ENCODE assay signal across 9 cellular contexts in genomic region chr11:60978546-60979380, GRCh38. TPM values are rescaled to one million over a fixed set of nuclear protein-coding genes. Genes with fewer than 3 reads are reported as not detected.
DNase-seq lines count a peak whose midpoint lies in the region; ATAC-seq and TF ChIP-seq lines count a peak whose summit lies in the region.
"Had no signal": no experiment of that assay in that cellular context is flagged by ENCODE, and none has a peak within 500 bp of the region (broad histone marks: within the 10 kb centered on the region; RNA-seq: fewer than 3 reads in every experiment).

No MANE protein-coding gene starts in this region.

- H3K27me3 Mint-ChIP-seq in activated naive CD8-positive, alpha-beta T cell treated with anti-CD3 and anti-CD28 coated beads for 36 hours: no peaks in the 10 kb centered on the region

- peaks cover 79% of the 10 kb centered on the region for H3K4me1 Mint-ChIP-seq in activated naive CD8-positive, alpha-beta T cell treated with anti-CD3 and anti-CD28 coated beads for 36 hours

- CTCF ChIA-PET in HEK293 (lab: Yijun Ruan, JAX): interaction anchor here (0.6 to 2.1 kb wide), 4 partner anchors 7 to 110 kb away, joined by 3 to 9 read pairs (median 4); partner anchors contain the start of gene CD6

- H3K9me3 ChIP-seq in HEK293 (ENCODE audit: control insufficient read depth, insufficient read depth, low read depth, low read length): no peaks in the 10 kb centered on the region

- H3K36me3 Mint-ChIP-seq in activated naive CD8-positive, alpha-beta T cell treated with anti-CD3 and anti-CD28 coated beads for 36 hours: peaks cover 70% of the 10 kb centered on the region

- H3K4me3 Mint-ChIP-seq in activated naive CD8-positive, alpha-beta T cell treated with anti-CD3 and anti-CD28 coated beads for 36 hours: peak overlapping the region; percentile 76

- ATAC-seq in GM21447 (IDR thresholded peaks at IDR 0.05; ENCODE audit: unreplicated experiment): no peak

- POLR2A ChIA-PET in HEK293 (lab: Yijun Ruan, JAX): no interaction called here

- peak overlapping the region; percentile 89 for H3K27ac Mint-ChIP-seq in activated naive CD8-positive, alpha-beta T cell treated with anti-CD3 and anti-CD28 coated beads for 36 hours

- DNase-seq in SKM-1 (lab: John Stamatoyannopoulos, UW; ENCODE audit: unreplicated experiment) (peak; percentile 96), HPDE6-E6E7 (ENCODE audit: extremely low spot score) (no peak), pons (ENCODE audit: low spot score) (no peak), C1 segment of cervical spinal cord (lab: John Stamatoyannopoulos, UW) (no peak)
- DNase-seq in activated naive CD8-positive, alpha-beta T cell treated with anti-CD3 and anti-CD28 coated beads for 36 hours: peak; percentile 88
- peak; percentile 69 to 75 for DNase-seq in stimulated activated CD4-positive, alpha-beta T cell treated with anti-CD3 and anti-CD28 coated beads, Interleukin-2, amount 100 ng/mL, for 48 hours
- DNase-seq: effector CD4-positive, alpha-beta T cell had no signal

- no peaks in the 10 kb centered on the region for H3K9me3 Mint-ChIP-seq in activated naive CD8-positive, alpha-beta T cell treated with anti-CD3 and anti-CD28 coated beads for 36 hours

- H3K27ac ChIP-seq in HEK293 (ENCODE audit: extremely low read depth, low read depth, low read length): no peak overlapping the region

- H3K36me3 ChIP-seq in HEK293 (ENCODE audit: control insufficient read depth in 2 of 2, insufficient read depth in 1 of 2, low read length in 2 of 2): no peaks in the 10 kb centered on the region

- H3K4me3 ChIP-seq in HEK293 (ENCODE audit: low read depth, low read length): no peak overlapping the region

- no peak for TF ChIP-seq CTCF in HEK293 (tag by site-specific recombination; IDR thresholded peaks at IDR 0.05)

- H3K4me1 ChIP-seq in HEK293 (ENCODE audit: control insufficient read depth, insufficient read depth, low read length): no peaks in the 10 kb centered on the region

TF ChIP-seq in HEK293, 187 proteins besides CTCF, POLR2A, EP300 and RAD21:
- TF ChIP-seq ZFHX2 (tag by site-specific recombination; conservative IDR thresholded peaks at IDR 0.05) (peak; percentile 68), ZBTB48 (tag by site-specific recombination; IDR thresholded peaks at IDR 0.05) (no peak)

RNA-seq across cellular contexts. Expression of gene CD6, which starts 7.3 kb away (rescaled TPM):
- 100 to 1,000 TPM; 167 to 169 TPM for total RNA-seq in activated naive CD8-positive, alpha-beta T cell treated with anti-CD3 and anti-CD28 coated beads for 36 hours

RNA-seq across cellular contexts. Expression of gene SLC15A3, which starts 26.8 kb away (rescaled TPM):
- total RNA-seq in activated naive CD8-positive, alpha-beta T cell treated with anti-CD3 and anti-CD28 coated beads for 36 hours: 1 to 10 TPM; 6.3 to 6.9 TPM

RNA-seq across cellular contexts. Expression of gene TMEM132A, which starts 54.5 kb away (rescaled TPM):
- total RNA-seq in activated naive CD8-positive, alpha-beta T cell treated with anti-CD3 and anti-CD28 coated beads for 36 hours: 1 to 10 TPM; 1.3 to 1.4 TPM

Comparison
In these comparisons a context has a peak if more than half of its experiments do, and no peak if none do; other contexts are left out.
1. DNase-seq: peak in SKM-1 (single experiment), activated naive CD8-positive, alpha-beta T cell treated with anti-CD3 and anti-CD28 coated beads for 36 hours (single experiment) and stimulated activated CD4-positive, alpha-beta T cell treated with anti-CD3 and anti-CD28 coated beads, Interleukin-2, amount 100 ng/mL, for 48 hours (2 of 2); none in HPDE6-E6E7 (single experiment), pons (single experiment) and C1 segment of cervical spinal cord (0 of 14).